Comparison of ENCODE assay signal across 8 cellular contexts in the genomic region with DNA sequence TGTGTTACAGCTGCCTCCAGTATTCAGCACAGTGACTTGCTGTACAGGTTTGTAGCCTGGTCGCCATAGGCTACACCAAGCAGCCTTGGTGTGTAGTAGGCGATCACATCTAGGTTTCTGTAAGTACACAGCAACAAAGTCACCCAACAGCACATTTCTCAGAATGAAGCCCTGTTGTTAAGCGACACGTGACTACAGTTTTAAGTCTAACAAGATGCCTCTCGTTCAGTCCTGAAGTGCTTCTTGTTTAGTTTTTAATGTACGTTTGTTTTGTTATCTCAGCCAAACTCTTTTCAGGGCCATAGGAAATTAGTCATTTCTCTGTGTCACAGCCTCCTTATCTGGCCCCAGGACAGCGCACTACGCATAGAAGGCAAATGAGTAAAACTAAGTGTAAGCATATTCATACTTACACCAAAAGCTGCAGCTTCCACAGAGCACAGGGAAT. TPM values are rescaled to one million over a fixed set of nuclear protein-coding genes. Genes with fewer than 3 reads are reported as not detected.
A peak's percentile ranks its signal among the peaks of the same experiment; 100 is the strongest.
DNase-seq lines count a peak whose midpoint lies in the region; TF ChIP-seq lines count a peak whose summit lies in the region.

No MANE protein-coding gene starts in this region.

- DNase-seq in CD8-positive, alpha-beta memory T cell, result peak in 2 of 5 donors; percentile 41 to 81
- peak; percentile 15 for DNase-seq in H4 (ENCODE audit: low spot score)
- DNase-seq in T-helper 2 cell treated with Interferon-gamma antibody and Interleukin-4, amounts not matched to agents 5 μg/mL and 100 μg/mL, for 36 hours (ENCODE audit: low spot score), result peak; percentile 77
- DNase-seq in esophagus muscularis mucosa (ENCODE audit: extremely low spot score), result no peak
- peak in 5 of 6 experiments; percentile 28 to 63 (median 43) for DNase-seq in stimulated activated naive CD4-positive, alpha-beta T cell (lab: John Stamatoyannopoulos, UW)
- DNase-seq in activated CD8-positive, alpha-beta memory T cell treated with anti-CD3 and anti-CD28 coated beads, Interleukin-2, amount 50 U/mL, for 48 hours, result no peak
- DNase-seq in cerebellum (ENCODE audit: low spot score), result no peak
- DNase-seq in DMS114 treated with DMSO at 0.1 percent for 48 hours (lab: John Stamatoyannopoulos, UW; ENCODE audit: unreplicated experiment), result no peak

- TF ChIP-seq CTCF in esophagus muscularis mucosa (IDR thresholded peaks at IDR 0.05), result no peak

- peak overlapping the region; percentile 96 for H3K27ac ChIP-seq in CD8-positive, alpha-beta memory T cell (ENCODE audit: low read depth, low read length)
- peak overlapping the region; percentile 58 to 67 (median 64) for H3K27ac ChIP-seq in esophagus muscularis mucosa (replicated peaks in 1 of 4)

- no peaks in the 10 kb centered on the region for H3K27me3 Mint-ChIP-seq in CD8-positive, alpha-beta memory T cell
- no peaks in the 10 kb centered on the region for H3K27me3 Mint-ChIP-seq in T-helper 2 cell treated with Interferon-gamma antibody and Interleukin-4, amounts not matched to agents 5 μg/mL and 100 μg/mL, for 36 hours (ENCODE audit: low read depth)

- intact Hi-C loops in esophagus muscularis mucosa (cut with DNase I), result no loop called here

- POLR2A ChIA-PET in CD8-positive, alpha-beta memory T cell (lab: Charles Lee), result interaction anchor here (0.6 to 1.7 kb wide), 3 partner anchors 18 to 55 kb away, joined by 3 to 4 read pairs (median 3); no protein-coding TSS in a partner anchor

- H3K9me3 Mint-ChIP-seq in CD8-positive, alpha-beta memory T cell, result no peaks in the 10 kb centered on the region
- no peaks in the 10 kb centered on the region for H3K9me3 Mint-ChIP-seq in T-helper 2 cell treated with Interferon-gamma antibody and Interleukin-4, amounts not matched to agents 5 μg/mL and 100 μg/mL, for 36 hours

- TF ChIP-seq POLR2A in esophagus muscularis mucosa (IDR thresholded peaks at IDR 0.05; ENCODE audit: low read depth), result no peak

- CTCF ChIA-PET in CD8-positive, alpha-beta memory T cell (lab: Charles Lee), result interaction anchor here (1.1 to 2.9 kb wide), 7 partner anchors 10 to 96 kb away, joined by 3 to 20 read pairs (median 4); no protein-coding TSS in a partner anchor

- H3K36me3 ChIP-seq in CD8-positive, alpha-beta memory T cell (ENCODE audit: insufficient read depth, low read length), result no peaks in the 10 kb centered on the region
- H3K36me3 ChIP-seq in esophagus muscularis mucosa, result peaks cover 4 to 40% (median 13%) of the 10 kb centered on the region in 4 donors

- no peak for TF ChIP-seq EP300 in esophagus muscularis mucosa (IDR thresholded peaks at IDR 0.05)

- no peaks in the 10 kb centered on the region for H3K27me3 ChIP-seq in CD8-positive, alpha-beta memory T cell (ENCODE audit: insufficient read depth, low read length, poor library complexity, severe bottlenecking)
- H3K27me3 ChIP-seq in esophagus muscularis mucosa, result no peaks in the 10 kb centered on the region

- H3K4me3 ChIP-seq in CD8-positive, alpha-beta memory T cell (ENCODE audit: low read length), result peak overlapping the region; percentile 43
- H3K4me3 ChIP-seq in esophagus muscularis mucosa, result no peak overlapping the region

- H3K4me1 Mint-ChIP-seq in CD8-positive, alpha-beta memory T cell, result peaks cover 94 to 100% (median 99%) of the 10 kb centered on the region in 3 donors
- H3K4me1 Mint-ChIP-seq in T-helper 2 cell treated with Interferon-gamma antibody and Interleukin-4, amounts not matched to agents 5 μg/mL and 100 μg/mL, for 36 hours (ENCODE audit: low read depth), result peaks cover 90% of the 10 kb centered on the region

- peak overlapping the region; percentile 62 to 79 (median 72) for H3K4me3 Mint-ChIP-seq in CD8-positive, alpha-beta memory T cell
- peak overlapping the region; percentile 71 for H3K4me3 Mint-ChIP-seq in T-helper 2 cell treated with Interferon-gamma antibody and Interleukin-4, amounts not matched to agents 5 μg/mL and 100 μg/mL, for 36 hours

- H3K36me3 Mint-ChIP-seq in CD8-positive, alpha-beta memory T cell, result peaks cover 16 to 62% (median 17%) of the 10 kb centered on the region in 3 donors
- peaks cover 54% of the 10 kb centered on the region for H3K36me3 Mint-ChIP-seq in T-helper 2 cell treated with Interferon-gamma antibody and Interleukin-4, amounts not matched to agents 5 μg/mL and 100 μg/mL, for 36 hours (ENCODE audit: low read depth)

- peaks cover 97% of the 10 kb centered on the region for H3K4me1 ChIP-seq in CD8-positive, alpha-beta memory T cell (ENCODE audit: insufficient read depth, low read length)
- peaks cover 15 to 38% (median 29%) of the 10 kb centered on the region in 4 donors for H3K4me1 ChIP-seq in esophagus muscularis mucosa

- no peaks in the 10 kb centered on the region for H3K9me3 ChIP-seq in CD8-positive, alpha-beta memory T cell (ENCODE audit: low read length)
- no peaks in the 10 kb centered on the region for H3K9me3 ChIP-seq in esophagus muscularis mucosa

- WGBS in esophagus muscularis mucosa, result 79% methylated on average over 8 of the region's 8 CpGs

- peak overlapping the region; percentile 96 to 100 (median 99) for H3K27ac Mint-ChIP-seq in CD8-positive, alpha-beta memory T cell
- peak overlapping the region; percentile 97 for H3K27ac Mint-ChIP-seq in T-helper 2 cell treated with Interferon-gamma antibody and Interleukin-4, amounts not matched to agents 5 μg/mL and 100 μg/mL, for 36 hours

RNA-seq across cellular contexts. Expression of a gene that starts 50.0 kb away (rescaled TPM):
- total RNA-seq in CD8-positive, alpha-beta memory T cell, result 10 to 100 TPM; 61.5 to 62.8 TPM
- 232 TPM for polyA plus RNA-seq in CD8-positive, alpha-beta memory T cell
- 0.14 and 0.17 TPM in 2 replicates for total RNA-seq in H4 (2014; rRNA removed; shearing (Covaris generic))
- 10 to 100 TPM; 11.9 to 32.1 (median 22.3) TPM for total RNA-seq in esophagus muscularis mucosa
- 1.1 TPM for total RNA-seq in cerebellum

Comparison
In these comparisons a context has a peak if more than half of its experiments do, and no peak if none do; other contexts are left out.
1. DNase-seq: peak in H4 (single experiment), T-helper 2 cell treated with Interferon-gamma antibody and Interleukin-4, amounts not matched to agents 5 μg/mL and 100 μg/mL, for 36 hours (single experiment) and stimulated activated naive CD4-positive, alpha-beta T cell (5 of 6); none in esophagus muscularis mucosa (single experiment), activated CD8-positive, alpha-beta memory T cell treated with anti-CD3 and anti-CD28 coated beads, Interleukin-2, amount 50 U/mL, for 48 hours (single experiment), cerebellum (single experiment) and DMS114 treated with DMSO at 0.1 percent for 48 hours (single experiment).